ENCODE assay signal across 23 cellular contexts in genomic region chr10:73842349-73842748, GRCh38. TPM values are rescaled to one million over a fixed set of nuclear protein-coding genes. Genes with fewer than 3 reads are reported as not detected.
DNase-seq lines count a peak whose midpoint lies in the region; ATAC-seq, FAIRE-seq and TF ChIP-seq lines count a peak whose summit lies in the region.
"Had no signal": no experiment of that assay in that cellular context is flagged by ENCODE, and none has a peak within 500 bp of the region (broad histone marks: within the 10 kb centered on the region; RNA-seq: fewer than 3 reads in every experiment).

No MANE protein-coding gene starts in this region.

- H3K4me3 ChIP-seq in liver (ENCODE audit: low read depth in 1 of 3, low read length in 3 of 3) (no peak overlapping the region), HepG2 (replicated peaks in 1 of 3; ENCODE audit: insufficient read depth in 1 of 3, low read depth in 2 of 3, low read length in 3 of 3) (no peak overlapping the region), neuronal stem cell (ENCODE audit: low read length in 2 of 2) (no peak overlapping the region)
- H3K4me3 ChIP-seq: HAP-1 had no signal

- peak in 1 of 2 donors; percentile 30 for TF ChIP-seq RAD21 in liver (IDR thresholded peaks at IDR 0.05)
- no peak for TF ChIP-seq RAD21 in HepG2 (CRISPR knock-in tag; IDR thresholded peaks at IDR 0.05)

- TF ChIP-seq POLR2A in HepG2 (IDR thresholded peaks at IDR 0.05; ENCODE audit: insufficient read depth in 1 of 2, low read depth in 2 of 2, low read length in 2 of 2): no peak

- H3K9ac ChIP-seq in liver (ENCODE audit: low read depth in 1 of 2, low read length in 2 of 2): no peak overlapping the region
- no peak overlapping the region for H3K9ac ChIP-seq in HepG2 (ENCODE audit: insufficient read depth, low read depth, low read length)
- H3K9ac ChIP-seq in neuronal stem cell (ENCODE audit: low read depth, low read length, poor library complexity): no peak overlapping the region

- H3K27ac Mint-ChIP-seq in endothelial cell (ENCODE audit: unreplicated experiment): no peak overlapping the region
- H3K27ac Mint-ChIP-seq: B cell; CD8-positive, alpha-beta T cell had no signal

- H4K20me1 ChIP-seq in HepG2 (ENCODE audit: insufficient read depth, low read length): no peaks in the 10 kb centered on the region

- TF ChIP-seq CTCF in liver (IDR thresholded peaks at IDR 0.05; ENCODE audit: low read depth, low read length, missing input control) (no peak), HepG2 (CRISPR knock-in tag; IDR thresholded peaks at IDR 0.05) (no peak), endothelial cell (IDR thresholded peaks at IDR 0.05; ENCODE audit: unreplicated experiment) (no peak)

- intact Hi-C loops in HepG2 (cut with micrococcal nuclease; ENCODE audit: unreplicated experiment): no loop called here

- no peak overlapping the region for H4K8ac ChIP-seq in neuronal stem cell (ENCODE audit: low read depth, low read length)

- H3K79me1 ChIP-seq in neuronal stem cell (ENCODE audit: low read depth, low read length): no peaks in the 10 kb centered on the region

- no peak overlapping the region for H2BK12ac ChIP-seq in neuronal stem cell (ENCODE audit: low read length)

- H3K27me3 Mint-ChIP-seq in endothelial cell (ENCODE audit: unreplicated experiment): peaks cover 10% of the 10 kb centered on the region
- H3K27me3 Mint-ChIP-seq: B cell had no signal

- 42% methylated on average over 11 of the region's 11 CpGs for WGBS in liver
- WGBS in HepG2 (ENCODE audit: low lambda C conversion rate): 94% methylated on average over 5 of the region's 11 CpGs
- whole genome bisulfite sequencing in neuronal stem cell (ENCODE audit: extremely low coverage in 2 of 2, insufficient read length in 2 of 2, insufficient replicate concordance in 1 of 2), 2 donors: no CpG with 5 or more reads among the region's 11 CpGs

- no peak overlapping the region for H3K18ac ChIP-seq in neuronal stem cell (ENCODE audit: low read length)

- POLR2A ChIA-PET in HepG2 (lab: Yijun Ruan, JAX): no interaction called here

- no peaks in the 10 kb centered on the region for H3K9me3 Mint-ChIP-seq in endothelial cell (ENCODE audit: unreplicated experiment)
- H3K9me3 Mint-ChIP-seq: CD8-positive, alpha-beta T cell had no signal

- H3K79me2 ChIP-seq in HepG2 (ENCODE audit: insufficient read depth, low read length): no peaks in the 10 kb centered on the region

- no peak for DNase-seq in HepG2 (ENCODE audit: low spot score)
- DNase-seq in endothelial cell (ENCODE audit: low spot score): no peak
- DNase-seq in neuronal stem cell (ENCODE audit: low spot score): no peak
- DNase-seq in NCI-H345 (lab: John Stamatoyannopoulos, UW): no peak
- no peak for DNase-seq in NCI-H2196 treated with DMSO at 0.1 percent for 48 hours (lab: John Stamatoyannopoulos, UW; ENCODE audit: unreplicated experiment)
- DNase-seq in NCI-H146 (lab: John Stamatoyannopoulos, UW): no peak
- DNase-seq: ACHN; CD8-positive, alpha-beta T cell; COR-L47; DMS153; DMS79 treated with DMSO at 0.1 percent for 48 hours; EL had no signal

- CTCF ChIA-PET in HepG2 (lab: Yijun Ruan, JAX; ENCODE audit: low intra/inter-chr PET ratio, low total read pairs): no interaction called here

- H3K36me3 ChIP-seq in liver (ENCODE audit: control insufficient read depth in 4 of 4, insufficient read depth in 3 of 4, low read depth in 1 of 4, low read length in 3 of 4): peaks cover 1 to 19% (median 10%) of the 10 kb centered on the region in 4 donors
- peaks cover 9 to 36% of the 10 kb centered on the region in 2 experiments for H3K36me3 ChIP-seq in HepG2 (replicated peaks in 1 of 2; ENCODE audit: control insufficient read depth in 1 of 2, insufficient read depth in 2 of 2, low read length in 2 of 2)
- H3K36me3 ChIP-seq in neuronal stem cell (replicated peaks in 1 of 2; ENCODE audit: control insufficient read depth in 2 of 2, insufficient read depth in 2 of 2, low read length in 2 of 2): peaks cover 16 to 60% of the 10 kb centered on the region in 2 donors

- H3K14ac ChIP-seq in neuronal stem cell (ENCODE audit: low read length): no peak overlapping the region

- H3K4ac ChIP-seq in neuronal stem cell (ENCODE audit: low read length): no peak overlapping the region

- peaks cover 17% of the 10 kb centered on the region for H3K4me1 Mint-ChIP-seq in endothelial cell (ENCODE audit: unreplicated experiment)
- H3K4me1 Mint-ChIP-seq: B cell had no signal

- peak overlapping the region; percentile 9 for H2AK5ac ChIP-seq in neuronal stem cell (ENCODE audit: low read depth, low read length)

- no peaks in the 10 kb centered on the region for H3K9me3 ChIP-seq in liver (ENCODE audit: control insufficient read depth in 4 of 4, low read length in 3 of 4)
- H3K9me3 ChIP-seq in HepG2 (ENCODE audit: low read length): no peaks in the 10 kb centered on the region
- no peaks in the 10 kb centered on the region for H3K9me3 ChIP-seq in neuronal stem cell (replicated peaks in 1 of 2; ENCODE audit: control insufficient read depth in 2 of 2, insufficient read depth in 1 of 2, low read depth in 1 of 2, low read length in 2 of 2)
- H3K9me3 ChIP-seq: HAP-1 had no signal

- ATAC-seq in HepG2 (no peak), GM18867 (IDR thresholded peaks at IDR 0.05; ENCODE audit: unreplicated experiment) (no peak)
- ATAC-seq: CD8-positive, alpha-beta T cell had no signal

- H3K23ac ChIP-seq in neuronal stem cell (ENCODE audit: low read depth, low read length, poor library complexity): peak overlapping the region; percentile 53

- BruUV-seq in HepG2 (replicated peaks; lab: Mats Ljungman, UMichigan): no TSS peak

- no peak overlapping the region for H4K91ac ChIP-seq in neuronal stem cell (ENCODE audit: low read depth, low read length, poor library complexity)

- in situ Hi-C loops in HepG2 (cut with HindIII; ENCODE audit: extremely low pct_ligation_motif_present, low pct_unique_long_range_greater_than_20kb): no loop called here

- H2AFZ ChIP-seq in HepG2 (ENCODE audit: low read length) (no peak overlapping the region), neuronal stem cell (ENCODE audit: low read length) (no peak overlapping the region)

- no peak for FAIRE-seq in HepG2 (lab: Jason Lieb, UNC)
- FAIRE-seq: D721Med, G401.6, GM12891, GM19239, H1 had no signal

- H2BK120ac ChIP-seq in neuronal stem cell (ENCODE audit: low read depth, low read length): no peak overlapping the region

- H3K27me3 ChIP-seq in liver (ENCODE audit: control insufficient read depth in 4 of 4, insufficient read depth in 4 of 4, low read length in 3 of 4) (no peaks in the 10 kb centered on the region), HepG2 (ENCODE audit: control insufficient read depth in 1 of 2, insufficient read depth in 2 of 2, low read length in 2 of 2) (no peaks in the 10 kb centered on the region), neuronal stem cell (ENCODE audit: control insufficient read depth in 3 of 3, insufficient read depth in 3 of 3, low read depth in 1 of 3, low read length in 3 of 3) (no peaks in the 10 kb centered on the region)

- H3K36me3 Mint-ChIP-seq in endothelial cell (ENCODE audit: low read depth, unreplicated experiment): peaks cover 43% of the 10 kb centered on the region

- H2BK15ac ChIP-seq in neuronal stem cell (ENCODE audit: low read length): no peak overlapping the region

- H3K4me2 ChIP-seq in HepG2 (ENCODE audit: low read depth, low read length): no peak overlapping the region
- H3K4me2 ChIP-seq in neuronal stem cell (ENCODE audit: insufficient read depth, low read length, poor library complexity, severe bottlenecking): no peak overlapping the region

- H3K4me1 ChIP-seq in liver (ENCODE audit: control insufficient read depth in 4 of 4, insufficient read depth in 4 of 4, low read length in 3 of 4) (peaks cover 15 to 50% (median 33%) of the 10 kb centered on the region in 4 donors), HepG2 (ENCODE audit: insufficient read depth, low read length) (peaks cover 59% of the 10 kb centered on the region), neuronal stem cell (ENCODE audit: control insufficient read depth in 2 of 2, insufficient read depth in 1 of 2, low read depth in 1 of 2, low read length in 2 of 2) (peaks cover 9 to 13% of the 10 kb centered on the region in 2 donors)
- H3K4me1 ChIP-seq: HAP-1 had no signal

- H2BK5ac ChIP-seq in neuronal stem cell (ENCODE audit: low read length): no peak overlapping the region

- H3K4me3 Mint-ChIP-seq in endothelial cell (ENCODE audit: unreplicated experiment): peak overlapping the region; percentile 48
- H3K4me3 Mint-ChIP-seq: B cell; CD8-positive, alpha-beta T cell had no signal

- TF ChIP-seq EP300 in HepG2 (IDR thresholded peaks at IDR 0.05; ENCODE audit: low read depth in 2 of 2, low read length in 2 of 2) (no peak), HepG2 (CRISPR knock-in tag; IDR thresholded peaks at IDR 0.05; ENCODE audit: borderline replicate concordance) (no peak)

- H3K27ac ChIP-seq in liver (ENCODE audit: low read depth in 1 of 2, low read length in 2 of 2) (peak overlapping the region; percentile 19 to 53), HepG2 (ENCODE audit: extremely low read length, insufficient read depth, low read length) (no peak overlapping the region), neuronal stem cell (replicated peaks; ENCODE audit: low read length) (no peak overlapping the region)
- H3K27ac ChIP-seq: 22Rv1, C4-2B had no signal

RNA-seq across cellular contexts. Expression of gene NDST2, which starts 31.0 kb away (rescaled TPM):
- total RNA-seq in liver (10 to 100 TPM; 11.4 to 14.0 TPM), HepG2 (2016; rRNA removed; fragmentation: Illumina TruSeq; extraction: Trizol) (5.6 and 10.7 TPM in 2 replicates), endothelial cell (ENCODE audit: unreplicated experiment) (32.8 TPM)
- polyA plus RNA-seq in liver (1 to 10 TPM; 6.5 to 7.6 TPM), HepG2 (2011; rRNA removed) (25.5 and 30.1 TPM in 2 replicates)
- total RNA-seq in HepG2 (2016; cell fraction: cytosol; rRNA removed; fragmentation: Illumina TruSeq; extraction: Trizol; ENCODE audit: low read depth): 16.0 and 17.7 TPM in 2 replicates
- 5.8 and 12.0 TPM in 2 replicates for total RNA-seq in HepG2 (2016; cell fraction: insoluble cytoplasmic fraction; rRNA removed; fragmentation: Illumina TruSeq; extraction: Trizol)
- total RNA-seq in HepG2 (2016; cell fraction: membrane; rRNA removed; fragmentation: Illumina TruSeq; extraction: Trizol): 14.8 and 15.7 TPM in 2 replicates
- 12.9 and 13.7 TPM in 2 replicates for total RNA-seq in HepG2 (2016; cell fraction: nucleus; rRNA removed; fragmentation: Illumina TruSeq; extraction: Trizol)
- 15.0 and 15.4 TPM in 2 replicates for polyA plus RNA-seq in HepG2 (2011; cell fraction: cytosol; rRNA removed)
- 56.8 and 69.5 TPM in 2 replicates for polyA plus RNA-seq in HepG2 (2011; cell fraction: nucleus; rRNA removed)
- 12.6 and 13.9 TPM in 2 replicates for polyA plus RNA-seq in HepG2 (2012)
- polyA plus RNA-seq in HepG2 (2016; cell fraction: cytosol; fragmentation: Illumina TruSeq; extraction: Trizol; ENCODE audit: low read depth): 16.0 and 16.1 TPM in 2 replicates
- 6.2 and 6.4 TPM in 2 replicates for polyA plus RNA-seq in HepG2 (2016; cell fraction: insoluble cytoplasmic fraction; fragmentation: Illumina TruSeq; extraction: Trizol; ENCODE audit: low read depth)
- 9.1 and 12.0 TPM in 2 replicates for polyA plus RNA-seq in HepG2 (2016; cell fraction: membrane; fragmentation: Illumina TruSeq; extraction: Trizol; ENCODE audit: low read depth)
- polyA plus RNA-seq in HepG2 (2016; cell fraction: nucleus; fragmentation: Illumina TruSeq; extraction: Trizol; ENCODE audit: insufficient read depth, low read depth): 24.6 and 30.8 TPM in 2 replicates
- 20.2 and 41.2 TPM in 2 replicates for polyA minus RNA-seq in HepG2 (2011; rRNA and poly(A)+ RNA removed; ENCODE audit: low replicate concordance)
- polyA minus RNA-seq in HepG2 (2011; cell fraction: cytosol; rRNA and poly(A)+ RNA removed): 10.4 and 10.5 TPM in 2 replicates
- polyA minus RNA-seq in HepG2 (2011; cell fraction: nucleus; rRNA and poly(A)+ RNA removed): 55.5 and 70.7 TPM in 2 replicates
- 14.3 TPM for polyA plus RNA-seq in neuronal stem cell (2013, experiment 1 of 2)
- 14.9 TPM for polyA plus RNA-seq in neuronal stem cell (2013, experiment 2 of 2)

RNA-seq across cellular contexts. Expression of gene CAMK2G, which starts 32.0 kb away (rescaled TPM):
- total RNA-seq in liver: 10 to 100 TPM in 1 of 2 donors, 1 to 10 TPM in 1; 9.3 to 18.3 TPM
- 10 to 100 TPM in 1 of 2 donors, 1 to 10 TPM in 1; 6.8 to 10.4 TPM for polyA plus RNA-seq in liver
- total RNA-seq in HepG2 (2016; rRNA removed; fragmentation: Illumina TruSeq; extraction: Trizol): 13.0 and 15.9 TPM in 2 replicates
- total RNA-seq in HepG2 (2016; cell fraction: cytosol; rRNA removed; fragmentation: Illumina TruSeq; extraction: Trizol; ENCODE audit: low read depth): 4.7 and 5.8 TPM in 2 replicates
- total RNA-seq in HepG2 (2016; cell fraction: insoluble cytoplasmic fraction; rRNA removed; fragmentation: Illumina TruSeq; extraction: Trizol): 10.6 and 15.6 TPM in 2 replicates
- 10.3 and 11.5 TPM in 2 replicates for total RNA-seq in HepG2 (2016; cell fraction: membrane; rRNA removed; fragmentation: Illumina TruSeq; extraction: Trizol)
- 16.8 and 19.6 TPM in 2 replicates for total RNA-seq in HepG2 (2016; cell fraction: nucleus; rRNA removed; fragmentation: Illumina TruSeq; extraction: Trizol)
- 18.8 and 19.3 TPM in 2 replicates for polyA plus RNA-seq in HepG2 (2011; rRNA removed)
- polyA plus RNA-seq in HepG2 (2011; cell fraction: cytosol; rRNA removed): 15.0 and 15.2 TPM in 2 replicates
- 53.3 and 57.3 TPM in 2 replicates for polyA plus RNA-seq in HepG2 (2011; cell fraction: nucleus; rRNA removed)
- polyA plus RNA-seq in HepG2 (2012): 10.4 and 10.5 TPM in 2 replicates
- polyA plus RNA-seq in HepG2 (2016; cell fraction: cytosol; fragmentation: Illumina TruSeq; extraction: Trizol; ENCODE audit: low read depth): 4.0 TPM in 2 replicates
- polyA plus RNA-seq in HepG2 (2016; cell fraction: insoluble cytoplasmic fraction; fragmentation: Illumina TruSeq; extraction: Trizol; ENCODE audit: low read depth): 9.8 and 10.5 TPM in 2 replicates
- polyA plus RNA-seq in HepG2 (2016; cell fraction: membrane; fragmentation: Illumina TruSeq; extraction: Trizol; ENCODE audit: low read depth): 5.7 and 6.7 TPM in 2 replicates
- polyA plus RNA-seq in HepG2 (2016; cell fraction: nucleus; fragmentation: Illumina TruSeq; extraction: Trizol; ENCODE audit: insufficient read depth, low read depth): 46.0 and 46.5 TPM in 2 replicates
- polyA minus RNA-seq in HepG2 (2011; rRNA and poly(A)+ RNA removed; ENCODE audit: low replicate concordance): 17.4 and 41.1 TPM in 2 replicates
- 7.7 and 8.2 TPM in 2 replicates for polyA minus RNA-seq in HepG2 (2011; cell fraction: cytosol; rRNA and poly(A)+ RNA removed)
- 17.5 and 19.6 TPM in 2 replicates for polyA minus RNA-seq in HepG2 (2011; cell fraction: nucleus; rRNA and poly(A)+ RNA removed)
- total RNA-seq in endothelial cell (ENCODE audit: unreplicated experiment): 27.7 TPM
- polyA plus RNA-seq in neuronal stem cell (2013, experiment 1 of 2): 30.5 TPM
- polyA plus RNA-seq in neuronal stem cell (2013, experiment 2 of 2): 31.7 TPM

RNA-seq across cellular contexts. Expression of gene ZSWIM8, which starts 56.9 kb away (rescaled TPM):
- total RNA-seq in liver (10 to 100 TPM; 35.3 to 66.2 TPM), HepG2 (2016; rRNA removed; fragmentation: Illumina TruSeq; extraction: Trizol) (21.0 and 39.9 TPM in 2 replicates), endothelial cell (ENCODE audit: unreplicated experiment) (176 TPM)
- polyA plus RNA-seq in liver (10 to 100 TPM; 33.3 to 53.4 TPM), HepG2 (2011; rRNA removed) (98.2 and 142 TPM in 2 replicates)
- 5.7 and 8.2 TPM in 2 replicates for total RNA-seq in HepG2 (2016; cell fraction: cytosol; rRNA removed; fragmentation: Illumina TruSeq; extraction: Trizol; ENCODE audit: low read depth)
- 13.7 and 36.6 TPM in 2 replicates for total RNA-seq in HepG2 (2016; cell fraction: insoluble cytoplasmic fraction; rRNA removed; fragmentation: Illumina TruSeq; extraction: Trizol)
- 9.3 and 11.2 TPM in 2 replicates for total RNA-seq in HepG2 (2016; cell fraction: membrane; rRNA removed; fragmentation: Illumina TruSeq; extraction: Trizol)
- total RNA-seq in HepG2 (2016; cell fraction: nucleus; rRNA removed; fragmentation: Illumina TruSeq; extraction: Trizol): 35.4 and 47.5 TPM in 2 replicates
- polyA plus RNA-seq in HepG2 (2011; cell fraction: cytosol; rRNA removed): 41.1 and 57.3 TPM in 2 replicates
- polyA plus RNA-seq in HepG2 (2011; cell fraction: nucleus; rRNA removed): 505 and 598 TPM in 2 replicates
- 43.3 and 58.7 TPM in 2 replicates for polyA plus RNA-seq in HepG2 (2012)
- polyA plus RNA-seq in HepG2 (2016; cell fraction: cytosol; fragmentation: Illumina TruSeq; extraction: Trizol; ENCODE audit: low read depth): 3.7 and 6.8 TPM in 2 replicates
- polyA plus RNA-seq in HepG2 (2016; cell fraction: insoluble cytoplasmic fraction; fragmentation: Illumina TruSeq; extraction: Trizol; ENCODE audit: low read depth): 21.2 and 30.3 TPM in 2 replicates
- 6.6 and 11.5 TPM in 2 replicates for polyA plus RNA-seq in HepG2 (2016; cell fraction: membrane; fragmentation: Illumina TruSeq; extraction: Trizol; ENCODE audit: low read depth)
- 118 and 128 TPM in 2 replicates for polyA plus RNA-seq in HepG2 (2016; cell fraction: nucleus; fragmentation: Illumina TruSeq; extraction: Trizol; ENCODE audit: insufficient read depth, low read depth)
- polyA minus RNA-seq in HepG2 (2011; rRNA and poly(A)+ RNA removed; ENCODE audit: low replicate concordance): 83.5 and 181 TPM in 2 replicates
- polyA minus RNA-seq in HepG2 (2011; cell fraction: cytosol; rRNA and poly(A)+ RNA removed): 31.5 and 36.5 TPM in 2 replicates
- polyA minus RNA-seq in HepG2 (2011; cell fraction: nucleus; rRNA and poly(A)+ RNA removed): 64.2 and 73.5 TPM in 2 replicates
- 39.1 TPM for polyA plus RNA-seq in neuronal stem cell (2013, experiment 1 of 2)
- 45.8 TPM for polyA plus RNA-seq in neuronal stem cell (2013, experiment 2 of 2)

Comparison
In these comparisons a context has a peak if more than half of its experiments do, and no peak if none do; other contexts are left out.
1. H3K27ac ChIP-seq: peak in liver (2 of 2); none in HepG2 (single experiment) and neuronal stem cell (single experiment).